Comparison of ENCODE assay signal across 8 cellular contexts in genomic region chr1:41516168-41516961, GRCh38. TPM values are rescaled to one million over a fixed set of nuclear protein-coding genes. Genes with fewer than 3 reads are reported as not detected.
DNase-seq lines count a peak whose midpoint lies in the region; ATAC-seq lines count a peak whose summit lies in the region.

No MANE protein-coding gene starts in this region.

- peak; percentile 55 for ATAC-seq in HG03196 (IDR thresholded peaks at IDR 0.05; ENCODE audit: unreplicated experiment)

- H3K27me3 Mint-ChIP-seq in activated CD4-positive, alpha-beta memory T cell treated with anti-CD3 and anti-CD28 coated beads for 36 hours: no peaks in the 10 kb centered on the region

- peak overlapping the region; percentile 20 for H3K27ac Mint-ChIP-seq in activated CD4-positive, alpha-beta memory T cell treated with anti-CD3 and anti-CD28 coated beads for 36 hours

- CTCF ChIA-PET in activated CD4-positive, alpha-beta memory T cell treated with anti-CD3 and anti-CD28 coated beads for 36 hours (lab: Charles Lee): interaction anchor here (0.6 to 2.3 kb wide), 16 partner anchors 9 to 646 kb away, joined by 3 to 15 read pairs (median 4); no protein-coding TSS in a partner anchor

- intact Hi-C loops in activated CD4-positive, alpha-beta memory T cell treated with anti-CD3 and anti-CD28 coated beads for 36 hours (cut with micrococcal nuclease): loop anchor here (10.0 kb wide), 1 partner anchor 288 kb away; no protein-coding TSS in a partner anchor

- H3K36me3 Mint-ChIP-seq in activated CD4-positive, alpha-beta memory T cell treated with anti-CD3 and anti-CD28 coated beads for 36 hours: peaks cover 47% of the 10 kb centered on the region

- POLR2A ChIA-PET in activated CD4-positive, alpha-beta memory T cell treated with anti-CD3 and anti-CD28 coated beads for 36 hours (lab: Charles Lee): no interaction called here

- no peaks in the 10 kb centered on the region for H3K9me3 Mint-ChIP-seq in activated CD4-positive, alpha-beta memory T cell treated with anti-CD3 and anti-CD28 coated beads for 36 hours

- DNase-seq in NCI-H1436 (lab: John Stamatoyannopoulos, UW) (peak; percentile 66), NCI-H1436 treated with DMSO at 0.1 percent for 48 hours (lab: John Stamatoyannopoulos, UW) (no peak), NCI-H526 treated with DMSO at 0.1 percent for 48 hours (lab: John Stamatoyannopoulos, UW) (peak; percentile 79), lung microvascular endothelial cell (ENCODE audit: low read depth in 2 of 2) (peak; percentile 84 to 88)
- DNase-seq in activated CD4-positive, alpha-beta memory T cell treated with anti-CD3 and anti-CD28 coated beads for 36 hours: peak; percentile 78
- DNase-seq in effector CD8-positive, alpha-beta T cell (lab: John Stamatoyannopoulos, UW): peak; percentile 26
- peak; percentile 41 to 63 for DNase-seq in stimulated activated CD4-positive, alpha-beta T cell treated with anti-CD3 and anti-CD28 coated beads, Interleukin-4, amount 100 ng/mL, for 48 hours (ENCODE audit: low read depth in 2 of 2)

- H3K4me3 Mint-ChIP-seq in activated CD4-positive, alpha-beta memory T cell treated with anti-CD3 and anti-CD28 coated beads for 36 hours: no peak overlapping the region

- H3K4me1 Mint-ChIP-seq in activated CD4-positive, alpha-beta memory T cell treated with anti-CD3 and anti-CD28 coated beads for 36 hours (ENCODE audit: low read depth): peaks cover 6% of the 10 kb centered on the region

RNA-seq across cellular contexts. Expression of gene EDN2, which starts 31.9 kb away (rescaled TPM):
- total RNA-seq in activated CD4-positive, alpha-beta memory T cell treated with anti-CD3 and anti-CD28 coated beads for 36 hours: not detected
- not detected in 2 replicates for total RNA-seq in lung microvascular endothelial cell
